1 cellular context compared by ENCODE assay signal in the genomic region with DNA sequence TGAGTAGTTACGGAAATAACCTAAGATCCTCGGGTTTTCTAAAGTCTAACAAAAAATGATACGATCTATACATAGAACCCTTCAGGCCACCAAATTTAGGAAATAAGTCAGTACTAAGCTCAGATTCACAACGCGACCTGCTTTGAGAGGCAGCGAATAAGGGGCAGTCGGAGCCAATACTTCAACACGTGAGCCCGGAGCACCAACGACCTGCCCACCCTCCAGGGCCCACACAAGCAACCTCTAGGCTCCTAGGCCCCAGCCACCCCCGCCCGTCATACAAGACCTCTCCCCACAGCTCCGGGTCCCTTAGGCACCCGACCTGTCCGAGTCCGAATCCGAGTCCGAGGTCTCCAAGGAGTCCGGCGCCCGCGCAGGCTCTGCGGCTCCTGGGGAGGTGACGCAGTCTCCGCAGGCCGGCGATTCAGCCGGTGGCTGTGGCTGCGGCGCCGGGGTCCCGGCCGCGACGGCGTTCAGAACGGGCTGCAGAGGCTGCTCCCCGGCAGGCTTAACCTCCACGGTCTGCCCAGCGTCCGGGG.
TF ChIP-seq lines count a peak whose summit lies in the region.

No MANE protein-coding gene starts in this region.

TF ChIP-seq in GM12878, 131 proteins besides CTCF, POLR2A, EP300 and RAD21 (continued from another document):
- TF ChIP-seq, protein P1, sequence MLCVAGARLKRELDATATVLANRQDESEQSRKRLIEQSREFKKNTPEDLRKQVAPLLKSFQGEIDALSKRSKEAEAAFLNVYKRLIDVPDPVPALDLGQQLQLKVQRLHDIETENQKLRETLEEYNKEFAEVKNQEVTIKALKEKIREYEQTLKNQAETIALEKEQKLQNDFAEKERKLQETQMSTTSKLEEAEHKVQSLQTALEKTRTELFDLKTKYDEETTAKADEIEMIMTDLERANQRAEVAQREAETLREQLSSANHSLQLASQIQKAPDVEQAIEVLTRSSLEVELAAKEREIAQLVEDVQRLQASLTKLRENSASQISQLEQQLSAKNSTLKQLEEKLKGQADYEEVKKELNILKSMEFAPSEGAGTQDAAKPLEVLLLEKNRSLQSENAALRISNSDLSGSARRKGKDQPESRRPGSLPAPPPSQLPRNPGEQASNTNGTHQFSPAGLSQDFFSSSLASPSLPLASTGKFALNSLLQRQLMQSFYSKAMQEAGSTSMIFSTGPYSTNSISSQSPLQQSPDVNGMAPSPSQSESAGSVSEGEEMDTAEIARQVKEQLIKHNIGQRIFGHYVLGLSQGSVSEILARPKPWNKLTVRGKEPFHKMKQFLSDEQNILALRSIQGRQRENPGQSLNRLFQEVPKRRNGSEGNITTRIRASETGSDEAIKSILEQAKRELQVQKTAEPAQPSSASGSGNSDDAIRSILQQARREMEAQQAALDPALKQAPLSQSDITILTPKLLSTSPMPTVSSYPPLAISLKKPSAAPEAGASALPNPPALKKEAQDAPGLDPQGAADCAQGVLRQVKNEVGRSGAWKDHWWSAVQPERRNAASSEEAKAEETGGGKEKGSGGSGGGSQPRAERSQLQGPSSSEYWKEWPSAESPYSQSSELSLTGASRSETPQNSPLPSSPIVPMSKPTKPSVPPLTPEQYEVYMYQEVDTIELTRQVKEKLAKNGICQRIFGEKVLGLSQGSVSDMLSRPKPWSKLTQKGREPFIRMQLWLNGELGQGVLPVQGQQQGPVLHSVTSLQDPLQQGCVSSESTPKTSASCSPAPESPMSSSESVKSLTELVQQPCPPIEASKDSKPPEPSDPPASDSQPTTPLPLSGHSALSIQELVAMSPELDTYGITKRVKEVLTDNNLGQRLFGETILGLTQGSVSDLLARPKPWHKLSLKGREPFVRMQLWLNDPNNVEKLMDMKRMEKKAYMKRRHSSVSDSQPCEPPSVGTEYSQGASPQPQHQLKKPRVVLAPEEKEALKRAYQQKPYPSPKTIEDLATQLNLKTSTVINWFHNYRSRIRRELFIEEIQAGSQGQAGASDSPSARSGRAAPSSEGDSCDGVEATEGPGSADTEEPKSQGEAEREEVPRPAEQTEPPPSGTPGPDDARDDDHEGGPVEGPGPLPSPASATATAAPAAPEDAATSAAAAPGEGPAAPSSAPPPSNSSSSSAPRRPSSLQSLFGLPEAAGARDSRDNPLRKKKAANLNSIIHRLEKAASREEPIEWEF (IDR thresholded peaks at IDR 0.05; ENCODE audit: insufficient replicate concordance, low read depth, low read length): no peak
- TF ChIP-seq SMARCA5 (IDR thresholded peaks at IDR 0.05): no peak
- no peak for TF ChIP-seq TAF1 (IDR thresholded peaks at IDR 0.05; ENCODE audit: borderline replicate concordance, low read depth, low read length)
- TF ChIP-seq, protein P2, sequence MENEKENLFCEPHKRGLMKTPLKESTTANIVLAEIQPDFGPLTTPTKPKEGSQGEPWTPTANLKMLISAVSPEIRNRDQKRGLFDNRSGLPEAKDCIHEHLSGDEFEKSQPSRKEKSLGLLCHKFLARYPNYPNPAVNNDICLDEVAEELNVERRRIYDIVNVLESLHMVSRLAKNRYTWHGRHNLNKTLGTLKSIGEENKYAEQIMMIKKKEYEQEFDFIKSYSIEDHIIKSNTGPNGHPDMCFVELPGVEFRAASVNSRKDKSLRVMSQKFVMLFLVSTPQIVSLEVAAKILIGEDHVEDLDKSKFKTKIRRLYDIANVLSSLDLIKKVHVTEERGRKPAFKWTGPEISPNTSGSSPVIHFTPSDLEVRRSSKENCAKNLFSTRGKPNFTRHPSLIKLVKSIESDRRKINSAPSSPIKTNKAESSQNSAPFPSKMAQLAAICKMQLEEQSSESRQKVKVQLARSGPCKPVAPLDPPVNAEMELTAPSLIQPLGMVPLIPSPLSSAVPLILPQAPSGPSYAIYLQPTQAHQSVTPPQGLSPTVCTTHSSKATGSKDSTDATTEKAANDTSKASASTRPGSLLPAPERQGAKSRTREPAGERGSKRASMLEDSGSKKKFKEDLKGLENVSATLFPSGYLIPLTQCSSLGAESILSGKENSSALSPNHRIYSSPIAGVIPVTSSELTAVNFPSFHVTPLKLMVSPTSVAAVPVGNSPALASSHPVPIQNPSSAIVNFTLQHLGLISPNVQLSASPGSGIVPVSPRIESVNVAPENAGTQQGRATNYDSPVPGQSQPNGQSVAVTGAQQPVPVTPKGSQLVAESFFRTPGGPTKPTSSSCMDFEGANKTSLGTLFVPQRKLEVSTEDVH (IDR thresholded peaks at IDR 0.05; ENCODE audit: low read depth, partially characterized antibody): no peak
- TF ChIP-seq GATAD2B (conservative IDR thresholded peaks at IDR 0.05; ENCODE audit: low read depth): 0 out of 2 replicates have a peak, but pooled peaks have one; percentile 29
- TF ChIP-seq BHLHE40 (IDR thresholded peaks at IDR 0.05; ENCODE audit: borderline replicate concordance in 1 of 2, low read depth in 2 of 2, low read length in 1 of 2): peak; percentile 43 to 79; a peak in 3 of 4 replicates
